1 cellular context compared by ENCODE assay signal in the genomic region with DNA sequence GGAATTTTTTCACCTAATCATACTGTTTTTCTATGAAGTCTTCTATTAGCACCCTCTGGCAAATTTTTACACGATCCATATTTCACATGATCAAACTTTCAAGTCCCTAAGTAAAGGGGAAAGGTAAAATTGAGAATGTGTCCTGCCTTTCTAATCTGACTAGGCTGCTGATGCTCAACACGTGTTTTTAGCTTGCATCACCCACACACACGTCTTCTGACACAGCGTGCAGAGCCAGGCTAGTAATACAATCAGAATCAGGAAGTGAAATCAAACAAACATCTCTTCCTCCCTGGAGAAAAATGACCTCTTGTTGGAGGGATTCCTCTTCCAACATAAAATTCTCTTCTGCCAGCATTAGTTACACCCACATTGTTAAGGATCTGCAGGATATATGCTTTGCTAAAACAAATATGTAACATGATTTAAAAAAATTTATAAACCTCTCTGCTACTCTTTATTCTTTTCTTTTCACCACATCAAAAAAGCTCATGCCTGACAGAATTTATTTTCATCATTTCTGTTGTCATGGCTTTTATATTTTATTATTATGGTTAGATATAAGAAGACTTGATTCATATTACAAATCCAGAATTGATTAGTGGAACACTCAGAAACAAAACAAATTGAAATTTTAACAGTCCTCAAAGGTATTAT.
TF ChIP-seq lines count a peak whose summit lies in the region.

No MANE protein-coding gene starts in this region.

TF ChIP-seq in HCT116, 20 proteins besides CTCF, POLR2A, EP300 and RAD21 (continued from another document):
- TF ChIP-seq YY1 (IDR thresholded peaks at IDR 0.05; ENCODE audit: extremely low read depth, insufficient replicate concordance, low read depth, low read length) = no peak
- TF ChIP-seq, protein P1, sequence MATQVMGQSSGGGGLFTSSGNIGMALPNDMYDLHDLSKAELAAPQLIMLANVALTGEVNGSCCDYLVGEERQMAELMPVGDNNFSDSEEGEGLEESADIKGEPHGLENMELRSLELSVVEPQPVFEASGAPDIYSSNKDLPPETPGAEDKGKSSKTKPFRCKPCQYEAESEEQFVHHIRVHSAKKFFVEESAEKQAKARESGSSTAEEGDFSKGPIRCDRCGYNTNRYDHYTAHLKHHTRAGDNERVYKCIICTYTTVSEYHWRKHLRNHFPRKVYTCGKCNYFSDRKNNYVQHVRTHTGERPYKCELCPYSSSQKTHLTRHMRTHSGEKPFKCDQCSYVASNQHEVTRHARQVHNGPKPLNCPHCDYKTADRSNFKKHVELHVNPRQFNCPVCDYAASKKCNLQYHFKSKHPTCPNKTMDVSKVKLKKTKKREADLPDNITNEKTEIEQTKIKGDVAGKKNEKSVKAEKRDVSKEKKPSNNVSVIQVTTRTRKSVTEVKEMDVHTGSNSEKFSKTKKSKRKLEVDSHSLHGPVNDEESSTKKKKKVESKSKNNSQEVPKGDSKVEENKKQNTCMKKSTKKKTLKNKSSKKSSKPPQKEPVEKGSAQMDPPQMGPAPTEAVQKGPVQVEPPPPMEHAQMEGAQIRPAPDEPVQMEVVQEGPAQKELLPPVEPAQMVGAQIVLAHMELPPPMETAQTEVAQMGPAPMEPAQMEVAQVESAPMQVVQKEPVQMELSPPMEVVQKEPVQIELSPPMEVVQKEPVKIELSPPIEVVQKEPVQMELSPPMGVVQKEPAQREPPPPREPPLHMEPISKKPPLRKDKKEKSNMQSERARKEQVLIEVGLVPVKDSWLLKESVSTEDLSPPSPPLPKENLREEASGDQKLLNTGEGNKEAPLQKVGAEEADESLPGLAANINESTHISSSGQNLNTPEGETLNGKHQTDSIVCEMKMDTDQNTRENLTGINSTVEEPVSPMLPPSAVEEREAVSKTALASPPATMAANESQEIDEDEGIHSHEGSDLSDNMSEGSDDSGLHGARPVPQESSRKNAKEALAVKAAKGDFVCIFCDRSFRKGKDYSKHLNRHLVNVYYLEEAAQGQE (IDR thresholded peaks at IDR 0.05; ENCODE audit: low read depth) = no peak
- TF ChIP-seq ZNF274 (IDR thresholded peaks at IDR 0.05; ENCODE audit: low read depth, low read length) = no peak
- TF ChIP-seq, protein P2, sequence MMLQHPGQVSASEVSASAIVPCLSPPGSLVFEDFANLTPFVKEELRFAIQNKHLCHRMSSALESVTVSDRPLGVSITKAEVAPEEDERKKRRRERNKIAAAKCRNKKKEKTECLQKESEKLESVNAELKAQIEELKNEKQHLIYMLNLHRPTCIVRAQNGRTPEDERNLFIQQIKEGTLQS (IDR thresholded peaks at IDR 0.05) = peak; percentile 79
- TF ChIP-seq ELF1 (IDR thresholded peaks at IDR 0.05; ENCODE audit: borderline replicate concordance, low read depth) = peak; percentile 70
- TF ChIP-seq, protein P3, sequence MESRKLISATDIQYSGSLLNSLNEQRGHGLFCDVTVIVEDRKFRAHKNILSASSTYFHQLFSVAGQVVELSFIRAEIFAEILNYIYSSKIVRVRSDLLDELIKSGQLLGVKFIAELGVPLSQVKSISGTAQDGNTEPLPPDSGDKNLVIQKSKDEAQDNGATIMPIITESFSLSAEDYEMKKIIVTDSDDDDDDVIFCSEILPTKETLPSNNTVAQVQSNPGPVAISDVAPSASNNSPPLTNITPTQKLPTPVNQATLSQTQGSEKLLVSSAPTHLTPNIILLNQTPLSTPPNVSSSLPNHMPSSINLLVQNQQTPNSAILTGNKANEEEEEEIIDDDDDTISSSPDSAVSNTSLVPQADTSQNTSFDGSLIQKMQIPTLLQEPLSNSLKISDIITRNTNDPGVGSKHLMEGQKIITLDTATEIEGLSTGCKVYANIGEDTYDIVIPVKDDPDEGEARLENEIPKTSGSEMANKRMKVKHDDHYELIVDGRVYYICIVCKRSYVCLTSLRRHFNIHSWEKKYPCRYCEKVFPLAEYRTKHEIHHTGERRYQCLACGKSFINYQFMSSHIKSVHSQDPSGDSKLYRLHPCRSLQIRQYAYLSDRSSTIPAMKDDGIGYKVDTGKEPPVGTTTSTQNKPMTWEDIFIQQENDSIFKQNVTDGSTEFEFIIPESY (IDR thresholded peaks at IDR 0.05; ENCODE audit: extremely low read depth, insufficient replicate concordance, low read length) = no peak
- TF ChIP-seq EZH2phosphoT487 (IDR thresholded peaks at IDR 0.05; ENCODE audit: borderline replicate concordance) = no peak
- no peak; the same call in 1 of the 2 replicates for TF ChIP-seq EGR1 (IDR thresholded peaks at IDR 0.05; ENCODE audit: low read depth)
- TF ChIP-seq SRF (IDR thresholded peaks at IDR 0.05; ENCODE audit: low read depth) = no peak
